In the genomic region with DNA sequence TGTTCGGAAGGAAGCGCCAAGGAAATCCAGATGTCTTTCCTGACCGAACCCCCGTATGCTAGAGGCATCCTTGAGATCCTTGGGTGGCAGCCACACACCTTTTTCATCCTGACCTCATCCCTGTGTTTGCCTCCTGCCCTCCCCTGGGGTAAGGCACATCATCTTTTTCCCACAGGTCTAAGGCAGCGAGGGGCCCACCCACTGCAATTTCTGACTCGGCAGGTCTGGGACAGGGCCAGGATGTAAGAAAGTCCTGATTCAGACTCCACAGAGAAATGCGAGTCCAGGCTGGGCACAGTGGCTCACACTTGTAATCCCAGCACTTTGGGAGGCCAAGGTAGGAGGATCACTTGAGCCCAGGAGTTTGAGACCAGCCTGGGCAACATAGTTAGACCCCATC, we compare ENCODE assay signal across 25 cellular contexts. TPM values are rescaled to one million over a fixed set of nuclear protein-coding genes. Genes with fewer than 3 reads are reported as not detected.
"Had no signal": no experiment of that assay in that cellular context is flagged by ENCODE, and none has a peak within 500 bp of the region (broad histone marks: within the 10 kb centered on the region; RNA-seq: fewer than 3 reads in every experiment).

No MANE protein-coding gene starts in this region.

- H3K36me3 ChIP-seq: cardiac muscle cell, right lobe of liver had no signal

- H3K9me3 ChIP-seq: lower lobe of right lung, right lobe of liver, tibial nerve had no signal

- DNase-seq: activated CD4-positive, alpha-beta memory T cell treated with anti-CD3 and anti-CD28 coated beads, Interleukin-2, amount 10 ng/mL, durations not matched to agents 7 days and 5 days; activated CD4-positive, alpha-beta T cell treated with anti-CD3 and anti-CD28 coated beads, Interleukin-2, amount 10 ng/mL, durations not matched to agents 24 days and 14 days; activated effector memory CD4-positive, alpha-beta T cell treated with Interleukin-2 at 50 U/mL for 16 hours; activated naive CD4-positive, alpha-beta T cell treated with anti-CD3 and anti-CD28 coated beads for 36 hours; activated T-cell treated with anti-CD3 and anti-CD28 coated beads, Interleukin-2, amount 50 U/mL, for 72 hours; cortex of kidney; endodermal cell; lower lobe of right lung; naive B cell; occipital lobe; right lobe of liver; small intestine; stimulated activated CD4-positive, alpha-beta T cell treated with anti-CD3 and anti-CD28 coated beads, Interleukin-2, amount 100 ng/mL, for 24 hours; stimulated activated naive CD8-positive, alpha-beta T cell treated with anti-CD3 and anti-CD28 coated beads, Interleukin-15, amount 100 ng/mL, for 72 hours had no signal

- H3K4me1 Mint-ChIP-seq: endodermal cell had no signal

- H3K9me3 Mint-ChIP-seq: activated CD4-positive, alpha-beta memory T cell treated with anti-CD3 and anti-CD28 coated beads, Interleukin-2, amount 10 ng/mL, durations not matched to agents 7 days and 5 days; activated CD4-positive, alpha-beta T cell treated with anti-CD3 and anti-CD28 coated beads, Interleukin-2, amount 10 ng/mL, durations not matched to agents 24 days and 14 days; activated naive CD4-positive, alpha-beta T cell treated with anti-CD3 and anti-CD28 coated beads for 36 hours; activated T-cell treated with anti-CD3 and anti-CD28 coated beads, Interleukin-2, amount 50 U/mL, for 72 hours; endodermal cell; naive B cell; stimulated activated effector memory CD8-positive, alpha-beta T cell treated with anti-CD3 and anti-CD28 coated beads, Interleukin-12 subunit alpha, Interleukin-12 subunit beta, amount 100 ng/mL, for 72 hours; stimulated activated naive CD8-positive, alpha-beta T cell treated with anti-CD3 and anti-CD28 coated beads, Interleukin-15, amount 100 ng/mL, for 72 hours had no signal

- H3K27me3 Mint-ChIP-seq: activated CD4-positive, alpha-beta memory T cell treated with anti-CD3 and anti-CD28 coated beads, Interleukin-2, amount 10 ng/mL, durations not matched to agents 7 days and 5 days; activated CD4-positive, alpha-beta T cell treated with anti-CD3 and anti-CD28 coated beads, Interleukin-2, amount 10 ng/mL, durations not matched to agents 24 days and 14 days; naive B cell; stimulated activated naive CD8-positive, alpha-beta T cell treated with anti-CD3 and anti-CD28 coated beads, Interleukin-15, amount 100 ng/mL, for 72 hours had no signal

- H3K4me1 ChIP-seq: lower lobe of right lung had no signal

- FAIRE-seq: keratinocyte, small intestine had no signal

- H3K4me3 ChIP-seq: cardiac muscle cell, lower lobe of right lung, right lobe of liver, tibial nerve had no signal

- H3K27me3 ChIP-seq: cardiac muscle cell, right lobe of liver, tibial nerve had no signal

- H3K27ac ChIP-seq: cardiac muscle cell, epithelial cell of prostate, lower lobe of right lung, right lobe of liver, tibial nerve, VCaP had no signal

- H3K4me3 Mint-ChIP-seq: activated CD4-positive, alpha-beta memory T cell treated with anti-CD3 and anti-CD28 coated beads, Interleukin-2, amount 10 ng/mL, durations not matched to agents 7 days and 5 days; activated CD4-positive, alpha-beta T cell treated with anti-CD3 and anti-CD28 coated beads, Interleukin-2, amount 10 ng/mL, durations not matched to agents 24 days and 14 days; activated naive CD4-positive, alpha-beta T cell treated with anti-CD3 and anti-CD28 coated beads for 36 hours; activated T-cell treated with anti-CD3 and anti-CD28 coated beads, Interleukin-2, amount 50 U/mL, for 72 hours; endodermal cell; naive B cell; stimulated activated effector memory CD8-positive, alpha-beta T cell treated with anti-CD3 and anti-CD28 coated beads, Interleukin-12 subunit alpha, Interleukin-12 subunit beta, amount 100 ng/mL, for 72 hours; stimulated activated naive CD8-positive, alpha-beta T cell treated with anti-CD3 and anti-CD28 coated beads, Interleukin-15, amount 100 ng/mL, for 72 hours had no signal

- H3K27ac Mint-ChIP-seq: activated CD4-positive, alpha-beta memory T cell treated with anti-CD3 and anti-CD28 coated beads, Interleukin-2, amount 10 ng/mL, durations not matched to agents 7 days and 5 days; activated CD4-positive, alpha-beta T cell treated with anti-CD3 and anti-CD28 coated beads, Interleukin-2, amount 10 ng/mL, durations not matched to agents 24 days and 14 days; activated naive CD4-positive, alpha-beta T cell treated with anti-CD3 and anti-CD28 coated beads for 36 hours; activated T-cell treated with anti-CD3 and anti-CD28 coated beads, Interleukin-2, amount 50 U/mL, for 72 hours; endodermal cell; stimulated activated effector memory CD8-positive, alpha-beta T cell treated with anti-CD3 and anti-CD28 coated beads, Interleukin-12 subunit alpha, Interleukin-12 subunit beta, amount 100 ng/mL, for 72 hours; stimulated activated naive CD8-positive, alpha-beta T cell treated with anti-CD3 and anti-CD28 coated beads, Interleukin-15, amount 100 ng/mL, for 72 hours had no signal

- ATAC-seq: activated CD4-positive, CD25-positive, alpha-beta regulatory T cell treated with anti-CD3 and anti-CD28 coated beads, Interleukin-2, amount 50 U/mL, for 24 hours; activated T-cell treated with anti-CD3 and anti-CD28 coated beads, Interleukin-2, amount 50 U/mL, for 72 hours; lower lobe of right lung; right lobe of liver; stimulated activated effector memory CD8-positive, alpha-beta T cell treated with anti-CD3 and anti-CD28 coated beads, Interleukin-12 subunit alpha, Interleukin-12 subunit beta, amount 100 ng/mL, for 72 hours; stimulated activated naive CD8-positive, alpha-beta T cell treated with anti-CD3 and anti-CD28 coated beads, Interleukin-15, amount 100 ng/mL, for 72 hours had no signal

- H3K36me3 Mint-ChIP-seq: naive B cell; stimulated activated effector memory CD8-positive, alpha-beta T cell treated with anti-CD3 and anti-CD28 coated beads, Interleukin-12 subunit alpha, Interleukin-12 subunit beta, amount 100 ng/mL, for 72 hours had no signal

RNA-seq across cellular contexts. Expression of a gene that starts 36.5 kb away (rescaled TPM):
- total RNA-seq: activated CD4-positive, alpha-beta T cell treated with anti-CD3 and anti-CD28 coated beads, Interleukin-2, amount 10 ng/mL, durations not matched to agents 24 days and 14 days; cardiac muscle cell; fibroblast of villous mesenchyme; glomerular endothelial cell; lower lobe of right lung; mesenteric fat pad; mucosa of gallbladder; right lobe of liver had no signal
- polyA plus RNA-seq: keratinocyte had no signal
